13 cellular contexts compared by ENCODE assay signal in the genomic region with DNA sequence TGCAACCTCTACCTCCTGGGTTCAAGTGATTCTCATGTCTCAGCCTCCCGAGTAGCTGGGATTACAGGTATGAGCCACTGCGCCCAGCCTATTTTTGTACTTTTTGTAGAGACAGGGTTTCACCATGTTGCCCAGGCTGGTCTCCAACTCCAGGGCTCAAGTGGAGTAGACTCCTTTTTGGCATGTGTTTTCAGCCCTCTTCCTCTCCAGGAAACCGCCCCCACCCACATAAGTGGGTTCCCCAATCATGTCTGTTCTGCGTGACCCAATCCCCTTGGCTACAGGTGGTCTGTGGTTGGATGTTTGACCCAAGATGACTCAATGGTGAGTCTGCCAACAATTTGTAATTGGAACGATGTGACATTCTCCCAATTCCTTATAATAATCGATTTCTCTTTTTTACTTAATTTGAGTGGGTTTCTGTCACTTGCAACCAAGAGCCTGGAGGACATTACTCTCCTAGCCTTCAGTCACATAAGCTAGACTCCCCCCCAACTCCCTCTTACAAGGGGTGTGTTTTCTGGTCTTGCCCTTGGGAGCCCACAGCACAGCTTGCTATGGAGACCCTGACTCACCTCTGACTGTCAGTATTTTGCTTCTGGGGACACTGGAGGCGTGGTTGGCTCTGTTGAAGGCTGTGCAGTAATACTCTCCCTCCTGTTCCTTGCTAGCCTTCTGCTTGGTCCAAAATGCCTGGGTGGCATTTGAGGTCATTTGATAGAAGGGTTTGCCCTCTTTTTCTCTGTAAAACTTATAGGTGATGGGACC. TPM values are rescaled to one million over a fixed set of nuclear protein-coding genes. Genes with fewer than 3 reads are reported as not detected.
DNase-seq lines count a peak whose midpoint lies in the region; ATAC-seq and TF ChIP-seq lines count a peak whose summit lies in the region.
"Had no signal": no experiment of that assay in that cellular context is flagged by ENCODE, and none has a peak within 500 bp of the region (broad histone marks: within the 10 kb centered on the region; RNA-seq: fewer than 3 reads in every experiment).

No MANE protein-coding gene starts in this region.

- DNase-seq in activated naive CD4-positive, alpha-beta T cell treated with anti-CD3 and anti-CD28 coated beads, Interleukin-2, amount 50 U/mL, for 72 hours (ENCODE audit: low spot score in 2 of 2), result no peak
- no peak for DNase-seq in activated naive CD4-positive, alpha-beta T cell (lab: John Stamatoyannopoulos, UW)
- peak; percentile 15 for DNase-seq in activated naive CD8-positive, alpha-beta T cell treated with anti-CD3 and anti-CD28 coated beads, Interleukin-2, amount 10 ng/mL, durations not matched to agents 7 days and 5 days
- DNase-seq in iris pigment epithelial cell (ENCODE audit: low read depth), result peak; percentile 68
- DNase-seq in upper lobe of right lung, result peak; percentile 55
- no peak for DNase-seq in Ammon's horn (ENCODE audit: low spot score)
- DNase-seq in hypothalamus (lab: John Stamatoyannopoulos, UW), result no peak
- DNase-seq: activated naive CD4-positive, alpha-beta T cell treated with Interleukin-2 at 50 U/mL for 16 hours; immature natural killer cell; NCI-H146; pancreas; PC-9 had no signal

- no peak overlapping the region for H3K4me3 ChIP-seq in upper lobe of right lung
- H3K4me3 ChIP-seq: pancreas, PC-9 had no signal

- no peaks in the 10 kb centered on the region for H3K9me3 Mint-ChIP-seq in activated naive CD4-positive, alpha-beta T cell treated with anti-CD3 and anti-CD28 coated beads, Interleukin-2, amount 50 U/mL, for 72 hours
- H3K9me3 Mint-ChIP-seq in activated naive CD8-positive, alpha-beta T cell treated with anti-CD3 and anti-CD28 coated beads, Interleukin-2, amount 10 ng/mL, durations not matched to agents 7 days and 5 days, result no peaks in the 10 kb centered on the region
- H3K9me3 Mint-ChIP-seq: immature natural killer cell had no signal

- H3K36me3 ChIP-seq in upper lobe of right lung, result peaks cover 57% of the 10 kb centered on the region
- H3K36me3 ChIP-seq: pancreas had no signal

- H3K36me3 Mint-ChIP-seq in activated naive CD4-positive, alpha-beta T cell treated with anti-CD3 and anti-CD28 coated beads, Interleukin-2, amount 50 U/mL, for 72 hours, result no peaks in the 10 kb centered on the region
- H3K36me3 Mint-ChIP-seq in activated naive CD8-positive, alpha-beta T cell treated with anti-CD3 and anti-CD28 coated beads, Interleukin-2, amount 10 ng/mL, durations not matched to agents 7 days and 5 days, result peaks cover 76% of the 10 kb centered on the region

- H3K9me3 ChIP-seq in upper lobe of right lung, result no peaks in the 10 kb centered on the region
- H3K9me3 ChIP-seq: pancreas had no signal

- H3K4me1 Mint-ChIP-seq in activated naive CD8-positive, alpha-beta T cell treated with anti-CD3 and anti-CD28 coated beads, Interleukin-2, amount 10 ng/mL, durations not matched to agents 7 days and 5 days, result peaks cover 22% of the 10 kb centered on the region

- no peak for TF ChIP-seq CTCF in upper lobe of right lung (IDR thresholded peaks at IDR 0.05)

- peak overlapping the region; percentile 48 to 58 for H3K27ac Mint-ChIP-seq in activated naive CD4-positive, alpha-beta T cell treated with anti-CD3 and anti-CD28 coated beads, Interleukin-2, amount 50 U/mL, for 72 hours
- no peak overlapping the region for H3K27ac Mint-ChIP-seq in activated naive CD8-positive, alpha-beta T cell treated with anti-CD3 and anti-CD28 coated beads, Interleukin-2, amount 10 ng/mL, durations not matched to agents 7 days and 5 days

- no peaks in the 10 kb centered on the region for H3K27me3 ChIP-seq in upper lobe of right lung
- H3K27me3 ChIP-seq: pancreas had no signal

- no peaks in the 10 kb centered on the region for H3K27me3 Mint-ChIP-seq in activated naive CD8-positive, alpha-beta T cell treated with anti-CD3 and anti-CD28 coated beads, Interleukin-2, amount 10 ng/mL, durations not matched to agents 7 days and 5 days

- ATAC-seq in activated naive CD4-positive, alpha-beta T cell treated with anti-CD3 and anti-CD28 coated beads, Interleukin-2, amount 50 U/mL, for 72 hours, result peak; percentile 59 to 79
- ATAC-seq in activated naive CD8-positive, alpha-beta T cell treated with anti-CD3 and anti-CD28 coated beads, Interleukin-2, amount 10 ng/mL, durations not matched to agents 7 days and 5 days (ENCODE audit: low read depth), result no peak
- ATAC-seq in upper lobe of right lung (peak; percentile 36), GM19463 (IDR thresholded peaks at IDR 0.05; ENCODE audit: unreplicated experiment) (no peak)

- peaks cover 55% of the 10 kb centered on the region for H3K4me1 ChIP-seq in upper lobe of right lung
- H3K4me1 ChIP-seq: pancreas had no signal

- H3K4me3 Mint-ChIP-seq in activated naive CD8-positive, alpha-beta T cell treated with anti-CD3 and anti-CD28 coated beads, Interleukin-2, amount 10 ng/mL, durations not matched to agents 7 days and 5 days, result no peak overlapping the region
- H3K4me3 Mint-ChIP-seq: immature natural killer cell had no signal

- H3K27ac ChIP-seq in upper lobe of right lung, result peak overlapping the region; percentile 58
- H3K27ac ChIP-seq: pancreas, PC-9 had no signal

- intact Hi-C loops in upper lobe of right lung (cut with DNase I), result no loop called here

- POLR2A ChIA-PET in activated naive CD8-positive, alpha-beta T cell treated with anti-CD3 and anti-CD28 coated beads, Interleukin-2, amount 10 ng/mL, durations not matched to agents 7 days and 5 days (lab: Charles Lee), result no interaction called here

RNA-seq across cellular contexts. Expression of gene PECAM1, which starts 34.9 kb away (rescaled TPM):
- total RNA-seq in activated naive CD4-positive, alpha-beta T cell treated with anti-CD3 and anti-CD28 coated beads, Interleukin-2, amount 50 U/mL, for 72 hours, result 10 to 100 TPM in 1 of 2 donors, 1 to 10 TPM in 1; 6.3 to 21.5 TPM
- total RNA-seq in activated naive CD8-positive, alpha-beta T cell treated with anti-CD3 and anti-CD28 coated beads, Interleukin-2, amount 10 ng/mL, durations not matched to agents 7 days and 5 days, result 100 to 1,000 TPM; 163 to 167 TPM
- total RNA-seq in upper lobe of right lung, result 631 TPM

Comparison
In these comparisons a context has a peak if more than half of its experiments do, and no peak if none do; other contexts are left out.
1. ATAC-seq: peak in activated naive CD4-positive, alpha-beta T cell treated with anti-CD3 and anti-CD28 coated beads, Interleukin-2, amount 50 U/mL, for 72 hours (2 of 2) and upper lobe of right lung (single experiment); none in activated naive CD8-positive, alpha-beta T cell treated with anti-CD3 and anti-CD28 coated beads, Interleukin-2, amount 10 ng/mL, durations not matched to agents 7 days and 5 days (single experiment) and GM19463 (single experiment).
2. DNase-seq: peak in activated naive CD8-positive, alpha-beta T cell treated with anti-CD3 and anti-CD28 coated beads, Interleukin-2, amount 10 ng/mL, durations not matched to agents 7 days and 5 days (single experiment), iris pigment epithelial cell (single experiment) and upper lobe of right lung (single experiment); none in activated naive CD4-positive, alpha-beta T cell treated with anti-CD3 and anti-CD28 coated beads, Interleukin-2, amount 50 U/mL, for 72 hours (0 of 2), activated naive CD4-positive, alpha-beta T cell (0 of 4), Ammon's horn (single experiment) and hypothalamus (0 of 51).
3. RNA of gene PECAM1, which starts 34.9 kb away (total RNA-seq): 631 TPM in upper lobe of right lung (single experiment) and 163 to 167 TPM in activated naive CD8-positive, alpha-beta T cell treated with anti-CD3 and anti-CD28 coated beads, Interleukin-2, amount 10 ng/mL, durations not matched to agents 7 days and 5 days; 6.3 to 21.5 TPM in activated naive CD4-positive, alpha-beta T cell treated with anti-CD3 and anti-CD28 coated beads, Interleukin-2, amount 50 U/mL, for 72 hours; every median in the first group is over 4 times any median in the second.